In the genomic region with DNA sequence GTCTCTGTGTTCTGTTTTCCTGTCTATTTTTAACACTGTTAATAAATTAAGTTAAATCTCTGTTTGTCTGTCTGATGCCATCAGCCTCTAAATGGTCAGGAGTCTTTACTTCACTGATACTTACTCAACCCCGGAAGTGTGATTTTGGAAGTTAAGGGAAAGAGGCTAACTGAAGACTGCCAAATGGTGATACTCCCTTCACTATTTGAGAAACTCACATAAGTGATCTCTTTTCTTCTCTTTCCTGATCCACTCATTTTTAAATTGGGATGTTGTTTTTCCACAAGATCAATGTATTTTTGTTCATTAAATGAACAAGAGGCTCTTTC, we compare ENCODE assay signal across 11 cellular contexts. TPM values are rescaled to one million over a fixed set of nuclear protein-coding genes. Genes with fewer than 3 reads are reported as not detected.
DNase-seq lines count a peak whose midpoint lies in the region; ATAC-seq and TF ChIP-seq lines count a peak whose summit lies in the region.
"Had no signal": no experiment of that assay in that cellular context is flagged by ENCODE, and none has a peak within 500 bp of the region (broad histone marks: within the 10 kb centered on the region; RNA-seq: fewer than 3 reads in every experiment).

No MANE protein-coding gene starts in this region.

- H3K36me3 ChIP-seq in left ventricle myocardium inferior (no peaks in the 10 kb centered on the region), skeletal muscle tissue (ENCODE audit: control insufficient read depth in 3 of 3, insufficient read depth in 3 of 3, low read length in 3 of 3) (no peaks in the 10 kb centered on the region), BE2C (no peaks in the 10 kb centered on the region)
- H3K36me3 ChIP-seq: neutrophil had no signal

- POLR2A ChIA-PET in activated CD4-positive, alpha-beta memory T cell treated with anti-CD3 and anti-CD28 coated beads for 36 hours (lab: Charles Lee): no interaction called here

- peaks cover 30% of the 10 kb centered on the region for H3K4me1 Mint-ChIP-seq in activated CD4-positive, alpha-beta memory T cell treated with anti-CD3 and anti-CD28 coated beads for 36 hours (ENCODE audit: low read depth)

- no peak for DNase-seq in activated CD4-positive, alpha-beta memory T cell treated with anti-CD3 and anti-CD28 coated beads for 36 hours
- DNase-seq in left ventricle myocardium inferior (no peak), BE2C (no peak), posterior cingulate gyrus (no peak)
- DNase-seq: activated CD4-positive, alpha-beta T cell treated with anti-CD3 and anti-CD28 coated beads, Interleukin-2, amount 50 U/mL, for 4 hours; NCI-H2029 had no signal

- H3K27ac Mint-ChIP-seq in activated CD4-positive, alpha-beta memory T cell treated with anti-CD3 and anti-CD28 coated beads for 36 hours: peak overlapping the region; percentile 81

- CTCF ChIA-PET in activated CD4-positive, alpha-beta memory T cell treated with anti-CD3 and anti-CD28 coated beads for 36 hours (lab: Charles Lee): interaction anchor here (1.3 kb wide), 1 partner anchor 292 kb away, joined by 4 read pairs; no protein-coding TSS in a partner anchor

- H3K4me3 ChIP-seq in left ventricle myocardium inferior: peak overlapping the region; percentile 57
- peak overlapping the region in 2 of 3 donors; percentile 42 to 66 for H3K4me3 ChIP-seq in skeletal muscle tissue (ENCODE audit: low read length in 3 of 3)
- H3K4me3 ChIP-seq in BE2C (ENCODE audit: low read depth, low read length): no peak overlapping the region

- no peaks in the 10 kb centered on the region for H3K9me3 ChIP-seq in left ventricle myocardium inferior (replicated peaks)
- H3K9me3 ChIP-seq in skeletal muscle tissue (ENCODE audit: control insufficient read depth in 3 of 3, low read length in 3 of 3): no peaks in the 10 kb centered on the region
- H3K9me3 ChIP-seq in BE2C: no peaks in the 10 kb centered on the region
- H3K9me3 ChIP-seq: neutrophil had no signal

- H3K4me1 ChIP-seq in left ventricle myocardium inferior (peaks cover 8% of the 10 kb centered on the region), skeletal muscle tissue (ENCODE audit: control insufficient read depth in 3 of 3, insufficient read depth in 3 of 3, low read length in 3 of 3) (peaks cover 0 to 11% (median 0%) of the 10 kb centered on the region in 3 donors), BE2C (no peaks in the 10 kb centered on the region)

- H3K27ac ChIP-seq in left ventricle myocardium inferior (replicated peaks) (peak overlapping the region; percentile 72), skeletal muscle tissue (ENCODE audit: low read depth, low read length) (peak overlapping the region; percentile 52)
- H3K27ac ChIP-seq: neutrophil had no signal

- H3K4me3 Mint-ChIP-seq in activated CD4-positive, alpha-beta memory T cell treated with anti-CD3 and anti-CD28 coated beads for 36 hours: peak overlapping the region; percentile 74

- H3K27me3 ChIP-seq in left ventricle myocardium inferior (ENCODE audit: low read depth) (no peaks in the 10 kb centered on the region), skeletal muscle tissue (ENCODE audit: control insufficient read depth in 3 of 3, insufficient read depth in 3 of 3, low read length in 3 of 3) (no peaks in the 10 kb centered on the region), BE2C (no peaks in the 10 kb centered on the region)
- H3K27me3 ChIP-seq: neutrophil had no signal

- TF ChIP-seq CTCF in left ventricle myocardium inferior (IDR thresholded peaks at IDR 0.05; ENCODE audit: borderline replicate concordance): no peak
- TF ChIP-seq CTCF in BE2C (IDR thresholded peaks at IDR 0.05; ENCODE audit: low read depth, low read length): no peak

- H3K9me3 Mint-ChIP-seq in activated CD4-positive, alpha-beta memory T cell treated with anti-CD3 and anti-CD28 coated beads for 36 hours: no peaks in the 10 kb centered on the region

- H3K27me3 Mint-ChIP-seq in activated CD4-positive, alpha-beta memory T cell treated with anti-CD3 and anti-CD28 coated beads for 36 hours: no peaks in the 10 kb centered on the region

- H3K36me3 Mint-ChIP-seq in activated CD4-positive, alpha-beta memory T cell treated with anti-CD3 and anti-CD28 coated beads for 36 hours: peaks cover 6% of the 10 kb centered on the region

- intact Hi-C loops in activated CD4-positive, alpha-beta memory T cell treated with anti-CD3 and anti-CD28 coated beads for 36 hours (cut with micrococcal nuclease): loop anchor here (1.0 kb wide), 3 partner anchors 9 to 21 kb away; no protein-coding TSS in a partner anchor
- intact Hi-C loops in left ventricle myocardium inferior (cut with micrococcal nuclease) (no loop called here), posterior cingulate gyrus (cut with DNase I) (no loop called here)

- peak overlapping the region in 1 of 3 donors; percentile 43 for H3K9ac ChIP-seq in skeletal muscle tissue (ENCODE audit: low read depth in 1 of 3, low read length in 3 of 3)

- ATAC-seq in GM19372 (IDR thresholded peaks at IDR 0.05; ENCODE audit: low read depth, unreplicated experiment) (peak; percentile 11), HG02852 (IDR thresholded peaks at IDR 0.05; ENCODE audit: unreplicated experiment) (no peak), HG03521 (IDR thresholded peaks at IDR 0.05; ENCODE audit: unreplicated experiment) (no peak)

RNA-seq across cellular contexts. Expression of a gene that starts 0.4 kb away (rescaled TPM):
- total RNA-seq in activated CD4-positive, alpha-beta memory T cell treated with anti-CD3 and anti-CD28 coated beads for 36 hours: not detected
- total RNA-seq in left ventricle myocardium inferior (not detected), skeletal muscle tissue (0.52 TPM)
- polyA plus RNA-seq in BE2C (2012; ENCODE audit: insufficient read depth, insufficient read length, low read depth): not detected
